ENCODE assay signal across 1 cellular context in genomic region chr14:52706286-52706685, GRCh38.
TF ChIP-seq lines count a peak whose summit lies in the region.

No MANE protein-coding gene starts in this region.

TF ChIP-seq in IMR-90, 13 proteins besides CTCF, POLR2A, EP300 and RAD21 (continued from another document):
- TF ChIP-seq MAZ (IDR thresholded peaks at IDR 0.05; ENCODE audit: borderline replicate concordance, low read depth, low read length) = no peak
- no peak for TF ChIP-seq MAFK (IDR thresholded peaks at IDR 0.05; ENCODE audit: low read depth, low read length)
- no peak for TF ChIP-seq RFX5 (IDR thresholded peaks at IDR 0.05; ENCODE audit: low read depth, low read length)
- no peak for TF ChIP-seq MXI1 (IDR thresholded peaks at IDR 0.05; ENCODE audit: borderline replicate concordance, low read depth, low read length)
